In genomic region chr13:109684836-109685602, GRCh38 we compare ENCODE assay signal across 11 cellular contexts.
DNase-seq lines count a peak whose midpoint lies in the region; ATAC-seq and TF ChIP-seq lines count a peak whose summit lies in the region.
"Had no signal": no experiment of that assay in that cellular context is flagged by ENCODE, and none has a peak within 500 bp of the region (broad histone marks: within the 10 kb centered on the region; RNA-seq: fewer than 3 reads in every experiment).

No MANE protein-coding gene starts in this region.

- H3K9me3 ChIP-seq in RWPE2 (ENCODE audit: severe bottlenecking): no peaks in the 10 kb centered on the region
- H3K9me3 ChIP-seq in heart right ventricle: no peaks in the 10 kb centered on the region
- H3K9me3 ChIP-seq: adrenal gland had no signal

- no peak overlapping the region for H3K27ac ChIP-seq in RWPE2 (ENCODE audit: poor library complexity, severe bottlenecking)
- H3K27ac ChIP-seq in heart right ventricle: peak overlapping the region in 4 of 10 donors; percentile 30 to 68 (median 42)
- H3K27ac ChIP-seq: adrenal gland, KMS-11 had no signal

- H3K4me3 Mint-ChIP-seq in glutamatergic neuron (ENCODE audit: unreplicated experiment): no peak overlapping the region
- H3K4me3 Mint-ChIP-seq in activated T-helper 2 cell treated with anti-CD3 and anti-CD28 coated beads, Interferon-gamma antibody, Interleukin-2, Interleukin-4, amounts not matched to agents 10 μg/mL and 5 μg/mL and 100 μg/mL, durations not matched to agents 14 hours and 24 hours and 36 hours (ENCODE audit: low read depth): no peak overlapping the region

- peaks cover 3% of the 10 kb centered on the region for H3K4me1 Mint-ChIP-seq in glutamatergic neuron (ENCODE audit: low read depth, unreplicated experiment)
- H3K4me1 Mint-ChIP-seq in activated T-helper 2 cell treated with anti-CD3 and anti-CD28 coated beads, Interferon-gamma antibody, Interleukin-2, Interleukin-4, amounts not matched to agents 10 μg/mL and 5 μg/mL and 100 μg/mL, durations not matched to agents 14 hours and 24 hours and 36 hours (ENCODE audit: low read depth): no peaks in the 10 kb centered on the region

- H3K27me3 Mint-ChIP-seq in glutamatergic neuron (ENCODE audit: unreplicated experiment): peaks cover 6% of the 10 kb centered on the region
- H3K27me3 Mint-ChIP-seq in activated T-helper 2 cell treated with anti-CD3 and anti-CD28 coated beads, Interferon-gamma antibody, Interleukin-2, Interleukin-4, amounts not matched to agents 10 μg/mL and 5 μg/mL and 100 μg/mL, durations not matched to agents 14 hours and 24 hours and 36 hours (ENCODE audit: low read depth): peaks cover 8% of the 10 kb centered on the region

- ATAC-seq in RWPE2 (ENCODE audit: low read depth): peak; percentile 95
- ATAC-seq in heart right ventricle: peak; percentile 82 to 94 (median 92)
- ATAC-seq in sciatic nerve: peak; percentile 81
- ATAC-seq in GM18909 (IDR thresholded peaks at IDR 0.05; ENCODE audit: poor library complexity, unreplicated experiment): no peak

- peaks cover 10% of the 10 kb centered on the region for H3K4me1 ChIP-seq in RWPE2 (ENCODE audit: insufficient read depth, poor library complexity, severe bottlenecking)
- H3K4me1 ChIP-seq in heart right ventricle: peaks cover 2 to 18% (median 17%) of the 10 kb centered on the region in 9 donors

- H3K27ac Mint-ChIP-seq in glutamatergic neuron (ENCODE audit: unreplicated experiment): no peak overlapping the region
- no peak overlapping the region for H3K27ac Mint-ChIP-seq in activated T-helper 2 cell treated with anti-CD3 and anti-CD28 coated beads, Interferon-gamma antibody, Interleukin-2, Interleukin-4, amounts not matched to agents 10 μg/mL and 5 μg/mL and 100 μg/mL, durations not matched to agents 14 hours and 24 hours and 36 hours

- H3K4me3 ChIP-seq in RWPE2 (ENCODE audit: severe bottlenecking) (no peak overlapping the region), heart right ventricle (peak overlapping the region in 5 of 10 donors; percentile 28 to 39 (median 34))
- H3K4me3 ChIP-seq: adrenal gland had no signal

- H3K36me3 ChIP-seq in RWPE2 (ENCODE audit: low read depth) (no peaks in the 10 kb centered on the region), heart right ventricle (no peaks in the 10 kb centered on the region)
- H3K36me3 ChIP-seq: adrenal gland had no signal

- 28 to 32% methylated on average over 17 of the region's 17 CpGs for WGBS in heart right ventricle, 2 donors

- DNase-seq in H4 (ENCODE audit: low spot score): peak; percentile 53
- no peak for DNase-seq in RWPE2 (ENCODE audit: low spot score)
- DNase-seq in heart right ventricle: peak; percentile 30 to 79
- DNase-seq in sciatic nerve (ENCODE audit: low spot score): no peak
- no peak for DNase-seq in glutamatergic neuron
- DNase-seq in activated T-helper 2 cell treated with anti-CD3 and anti-CD28 coated beads, Interferon-gamma antibody, Interleukin-2, Interleukin-4, amounts not matched to agents 10 μg/mL and 5 μg/mL and 100 μg/mL, durations not matched to agents 14 hours and 24 hours and 36 hours (ENCODE audit: low spot score): no peak
- no peak for DNase-seq in activated T-cell treated with anti-CD3 and anti-CD28 coated beads for 4 hours
- DNase-seq: adrenal gland, foreskin fibroblast had no signal

- TF ChIP-seq CTCF in RWPE2 (IDR thresholded peaks at IDR 0.05; ENCODE audit: poor library complexity, severe bottlenecking) (no peak), heart right ventricle (IDR thresholded peaks at IDR 0.05) (no peak), glutamatergic neuron (IDR thresholded peaks at IDR 0.05; ENCODE audit: partially characterized antibody, unreplicated experiment) (no peak)

- intact Hi-C loops in heart right ventricle (cut with DNase I) (no loop called here), sciatic nerve (cut with DNase I) (no loop called here)
- intact Hi-C loops in activated T-helper 2 cell treated with anti-CD3 and anti-CD28 coated beads, Interferon-gamma antibody, Interleukin-2, Interleukin-4, amounts not matched to agents 10 μg/mL and 5 μg/mL and 100 μg/mL, durations not matched to agents 14 hours and 24 hours and 36 hours (cut with micrococcal nuclease): no loop called here

- no peaks in the 10 kb centered on the region for H3K27me3 ChIP-seq in RWPE2 (ENCODE audit: insufficient read depth, poor library complexity, severe bottlenecking)
- peaks cover 0 to 44% (median 24%) of the 10 kb centered on the region in 7 donors for H3K27me3 ChIP-seq in heart right ventricle
- H3K27me3 ChIP-seq: adrenal gland had no signal

- H3K36me3 Mint-ChIP-seq in glutamatergic neuron (ENCODE audit: unreplicated experiment): no peaks in the 10 kb centered on the region
- no peaks in the 10 kb centered on the region for H3K36me3 Mint-ChIP-seq in activated T-helper 2 cell treated with anti-CD3 and anti-CD28 coated beads, Interferon-gamma antibody, Interleukin-2, Interleukin-4, amounts not matched to agents 10 μg/mL and 5 μg/mL and 100 μg/mL, durations not matched to agents 14 hours and 24 hours and 36 hours (ENCODE audit: low read depth)

- H3K9me3 Mint-ChIP-seq in glutamatergic neuron (ENCODE audit: unreplicated experiment): peaks cover 5% of the 10 kb centered on the region
- H3K9me3 Mint-ChIP-seq in activated T-helper 2 cell treated with anti-CD3 and anti-CD28 coated beads, Interferon-gamma antibody, Interleukin-2, Interleukin-4, amounts not matched to agents 10 μg/mL and 5 μg/mL and 100 μg/mL, durations not matched to agents 14 hours and 24 hours and 36 hours: no peaks in the 10 kb centered on the region

Comparison
In these comparisons a context has a peak if more than half of its experiments do, and no peak if none do; other contexts are left out.
1. DNase-seq: peak in H4 (single experiment) and heart right ventricle (2 of 2); none in RWPE2 (single experiment), sciatic nerve (single experiment), glutamatergic neuron (single experiment), activated T-helper 2 cell treated with anti-CD3 and anti-CD28 coated beads, Interferon-gamma antibody, Interleukin-2, Interleukin-4, amounts not matched to agents 10 μg/mL and 5 μg/mL and 100 μg/mL, durations not matched to agents 14 hours and 24 hours and 36 hours (single experiment) and activated T-cell treated with anti-CD3 and anti-CD28 coated beads for 4 hours (single experiment).